ENCODE assay signal across 12 cellular contexts in genomic region chr17:28282596-28282995, GRCh38. TPM values are rescaled to one million over a fixed set of nuclear protein-coding genes. Genes with fewer than 3 reads are reported as not detected.
DNase-seq lines count a peak whose midpoint lies in the region; ATAC-seq, FAIRE-seq and TF ChIP-seq lines count a peak whose summit lies in the region.
"Had no signal": no experiment of that assay in that cellular context is flagged by ENCODE, and none has a peak within 500 bp of the region (broad histone marks: within the 10 kb centered on the region; RNA-seq: fewer than 3 reads in every experiment).

No MANE protein-coding gene starts in this region.

- intact Hi-C loops in lower lobe of right lung (cut with DNase I) = no loop called here

- H3K36me3 Mint-ChIP-seq in astrocyte (ENCODE audit: low read depth, unreplicated experiment) = no peaks in the 10 kb centered on the region

- H3K4me2 ChIP-seq in astrocyte (ENCODE audit: low read length) = peak overlapping the region; percentile 30

- H3K4me1 ChIP-seq in astrocyte (ENCODE audit: insufficient read depth, low read length) (peaks cover 18% of the 10 kb centered on the region), lower lobe of right lung (peaks cover 3% of the 10 kb centered on the region)

- peaks cover 32% of the 10 kb centered on the region for H3K4me1 Mint-ChIP-seq in astrocyte (ENCODE audit: low read depth, unreplicated experiment)

- H3K4me3 ChIP-seq in astrocyte (ENCODE audit: insufficient read depth, low read depth, low read length) (no peak overlapping the region), lower lobe of right lung (no peak overlapping the region)

- peak overlapping the region; percentile 99 for H3K27ac Mint-ChIP-seq in astrocyte (ENCODE audit: unreplicated experiment)

- H3K27ac ChIP-seq in astrocyte (ENCODE audit: low read depth, low read length) (peak overlapping the region; percentile 67), lower lobe of right lung (no peak overlapping the region)

- no peak overlapping the region for H2AFZ ChIP-seq in astrocyte (ENCODE audit: low read depth, low read length)

- H3K9me3 ChIP-seq in astrocyte (ENCODE audit: insufficient read depth, low read depth, low read length) (no peaks in the 10 kb centered on the region), lower lobe of right lung (no peaks in the 10 kb centered on the region)

- DNase-seq in DMS 273 (lab: John Stamatoyannopoulos, UW; ENCODE audit: unreplicated experiment) (peak; percentile 92), M059J (ENCODE audit: low read depth) (peak; percentile 77), astrocyte (ENCODE audit: low read depth) (peak; percentile 87), lower lobe of right lung (no peak), NCI-H187 treated with DMSO at 0.1 percent for 48 hours (lab: John Stamatoyannopoulos, UW) (no peak)
- DNase-seq: aorta, Karpas-422, left cardiac atrium had no signal

- no peaks in the 10 kb centered on the region for H3K27me3 Mint-ChIP-seq in astrocyte (ENCODE audit: low read depth, unreplicated experiment)

- H3K36me3 ChIP-seq in astrocyte (ENCODE audit: insufficient read depth, low read length) (no peaks in the 10 kb centered on the region), lower lobe of right lung (no peaks in the 10 kb centered on the region)

- no peaks in the 10 kb centered on the region for H3K79me2 ChIP-seq in astrocyte (ENCODE audit: insufficient read depth, low read length)

- no peaks in the 10 kb centered on the region for H4K20me1 ChIP-seq in astrocyte (ENCODE audit: insufficient read depth, low read length)

- H3K27me3 ChIP-seq in astrocyte (ENCODE audit: insufficient read depth, low read length) (peaks cover 2% of the 10 kb centered on the region), lower lobe of right lung (ENCODE audit: low read depth) (no peaks in the 10 kb centered on the region)

- ATAC-seq in lower lobe of right lung = peak; percentile 74 to 84
- ATAC-seq in GM21723 (IDR thresholded peaks at IDR 0.05; ENCODE audit: unreplicated experiment) = no peak
- ATAC-seq in HG02759 (IDR thresholded peaks at IDR 0.05; ENCODE audit: unreplicated experiment) = no peak
- ATAC-seq in GM19035 (IDR thresholded peaks at IDR 0.05; ENCODE audit: unreplicated experiment) = no peak

- peak overlapping the region; percentile 12 for H3K9ac ChIP-seq in astrocyte (ENCODE audit: low read length)

- no peaks in the 10 kb centered on the region for H3K9me3 Mint-ChIP-seq in astrocyte (ENCODE audit: unreplicated experiment)

- FAIRE-seq in astrocyte (lab: Jason Lieb, UNC) = no peak
- FAIRE-seq: H54 had no signal

- TF ChIP-seq CTCF in astrocyte (IDR thresholded peaks at IDR 0.05; ENCODE audit: insufficient read depth, low read depth, low read length) (no peak), lower lobe of right lung (IDR thresholded peaks at IDR 0.05) (no peak)

- no peak overlapping the region for H3K4me3 Mint-ChIP-seq in astrocyte (ENCODE audit: unreplicated experiment)

RNA-seq across cellular contexts. Expression of gene TMEM97, which starts 36.4 kb away (rescaled TPM):
- total RNA-seq in M059J (2014; rRNA removed; shearing (Covaris generic)) = 31.4 and 41.8 TPM in 2 replicates
- total RNA-seq in astrocyte (13.4 and 20.4 TPM in 2 replicates), lower lobe of right lung (51.5 TPM)

RNA-seq across cellular contexts. Expression of gene IFT20, which starts 52.7 kb away (rescaled TPM):
- 34.7 and 65.9 TPM in 2 replicates for total RNA-seq in M059J (2014; rRNA removed; shearing (Covaris generic))
- 69.9 and 70.4 TPM in 2 replicates for total RNA-seq in astrocyte
- total RNA-seq in lower lobe of right lung = 33.2 TPM

RNA-seq across cellular contexts. Expression of gene TNFAIP1, which starts 53.0 kb away (rescaled TPM):
- total RNA-seq in M059J (2014; rRNA removed; shearing (Covaris generic)) = 30.7 and 39.0 TPM in 2 replicates
- total RNA-seq in astrocyte (87.0 and 100 TPM in 2 replicates), lower lobe of right lung (56.1 TPM)

Comparison
In these comparisons a context has a peak if more than half of its experiments do, and no peak if none do; other contexts are left out.
1. DNase-seq: peak in DMS 273 (single experiment), M059J (single experiment) and astrocyte (single experiment); none in lower lobe of right lung (single experiment) and NCI-H187 treated with DMSO at 0.1 percent for 48 hours (single experiment).
2. ATAC-seq: peak in lower lobe of right lung (2 of 2); none in GM21723 (single experiment), HG02759 (single experiment) and GM19035 (single experiment).